ENCODE assay signal across 20 cellular contexts in genomic region chr3:147422934-147423599, GRCh38. TPM values are rescaled to one million over a fixed set of nuclear protein-coding genes. Genes with fewer than 3 reads are reported as not detected.
DNase-seq lines count a peak whose midpoint lies in the region; ATAC-seq and TF ChIP-seq lines count a peak whose summit lies in the region.
"Had no signal": no experiment of that assay in that cellular context is flagged by ENCODE, and none has a peak within 500 bp of the region (broad histone marks: within the 10 kb centered on the region; RNA-seq: fewer than 3 reads in every experiment).

No MANE protein-coding gene starts in this region.

- dilution Hi-C loops in mammary epithelial cell (cut with HindIII; ENCODE audit: low sequenced_read_pairs): no loop called here

- CTCF ChIA-PET in mammary epithelial cell (lab: Charles Lee; ENCODE audit: low non-redundant PET): no interaction called here

- no peaks in the 10 kb centered on the region for H3K36me3 ChIP-seq in mammary epithelial cell (ENCODE audit: insufficient read depth, low read length)
- H3K36me3 ChIP-seq: tibial nerve had no signal

- DNase-seq in T47D (ENCODE audit: low read depth in 1 of 2, low spot score in 1 of 2) (peak; percentile 63 to 91), mammary epithelial cell (no peak), cerebellar cortex (ENCODE audit: low spot score) (peak; percentile 83), left kidney (ENCODE audit: low read depth, low spot score) (peak; percentile 64), activated gamma-delta T cell treated with Interleukin-2 at 50 U/mL for 16 hours (no peak), NCI-H69 (lab: John Stamatoyannopoulos, UW) (no peak)
- DNase-seq: activated CD4-positive, alpha-beta memory T cell treated with anti-CD3 and anti-CD28 coated beads, Interleukin-2, amount 10 ng/mL, durations not matched to agents 7 days and 5 days; activated effector memory CD4-positive, alpha-beta T cell treated with anti-CD3 and anti-CD28 coated beads, Interleukin-2, amount 50 U/mL, for 16 hours; Calu3; NCI-H1436; NCI-H526; T-helper 9 cell had no signal

- H2AFZ ChIP-seq in mammary epithelial cell (ENCODE audit: low read depth, low read length): no peak overlapping the region

- WGBS in mammary epithelial cell (ENCODE audit: low coverage, missing lambda C conversion rate): 19% methylated on average over 18 of the region's 34 CpGs

- ATAC-seq in GM18498 (IDR thresholded peaks at IDR 0.05; ENCODE audit: unreplicated experiment) (no peak), HG03095 (IDR thresholded peaks at IDR 0.05; ENCODE audit: unreplicated experiment) (no peak)

- H3K9ac ChIP-seq in mammary epithelial cell (ENCODE audit: insufficient read depth, low read length): no peak overlapping the region

- no peak for TF ChIP-seq CTCF in mammary epithelial cell (conservative IDR thresholded peaks at IDR 0.05 in 1 of 2, IDR thresholded peaks at IDR 0.05 in 1 of 2; ENCODE audit: extremely low read depth in 1 of 2, insufficient read depth in 1 of 2, low read depth in 1 of 2, low read length in 2 of 2)

- in situ Hi-C loops in T47D (cut with HindIII; ENCODE audit: low pct_unique_long_range_greater_than_20kb, low sequenced_read_pairs) (no loop called here), mammary epithelial cell (cut with MboI; ENCODE audit: low sequenced_read_pairs in 2 of 2) (no loop called here)

- no peaks in the 10 kb centered on the region for H4K20me1 ChIP-seq in mammary epithelial cell (ENCODE audit: insufficient read depth, low read length)

- H3K9me3 ChIP-seq in mammary epithelial cell (replicated peaks; ENCODE audit: insufficient read depth, low read length): peaks cover 3% of the 10 kb centered on the region
- H3K9me3 ChIP-seq: tibial nerve had no signal

- no peaks in the 10 kb centered on the region for H3K4me1 ChIP-seq in mammary epithelial cell (ENCODE audit: insufficient read depth, low read length)

- BruUV-seq in mammary epithelial cell (replicated peaks; lab: Mats Ljungman, UMichigan): no TSS peak

- no peak overlapping the region for H3K4me2 ChIP-seq in mammary epithelial cell (ENCODE audit: insufficient read depth, low read depth, low read length)

- peaks cover 72% of the 10 kb centered on the region for H3K27me3 ChIP-seq in mammary epithelial cell (ENCODE audit: insufficient read depth, low read length)

- H3K79me2 ChIP-seq in mammary epithelial cell (ENCODE audit: insufficient read depth, low read length): no peaks in the 10 kb centered on the region

- H3K4me3 ChIP-seq in mammary epithelial cell (replicated peaks in 1 of 3; ENCODE audit: insufficient read depth in 1 of 3, low read depth in 2 of 3, low read length in 3 of 3): no peak overlapping the region
- H3K4me3 ChIP-seq: tibial nerve had no signal

- H3K27ac ChIP-seq in mammary epithelial cell (ENCODE audit: insufficient read depth, low read depth, low read length): no peak overlapping the region
- H3K27ac ChIP-seq: RWPE1, tibial nerve had no signal

- intact Hi-C loops in mammary epithelial cell (cut with micrococcal nuclease): no loop called here

RNA-seq across cellular contexts. Expression of gene ZIC1, which starts 13.9 kb away (rescaled TPM):
- under 1 TPM in 1 of 2 donors, not detected in 1; under 0.01 TPM for total RNA-seq in mammary epithelial cell
- not detected for polyA plus RNA-seq in mammary epithelial cell
- not detected for polyA minus RNA-seq in mammary epithelial cell
- total RNA-seq: activated CD4-positive, alpha-beta memory T cell treated with anti-CD3 and anti-CD28 coated beads, Interleukin-2, amount 10 ng/mL, durations not matched to agents 7 days and 5 days; Calu3; cardiac septum; fibroblast of lung; tibial nerve had no signal
- polyA plus RNA-seq: AG04450 had no signal

RNA-seq across cellular contexts. Expression of gene ZIC4, which starts 16.7 kb away (rescaled TPM):
- total RNA-seq in mammary epithelial cell: under 1 TPM in 1 of 2 donors, not detected in 1; 0.17 TPM
- polyA plus RNA-seq in mammary epithelial cell: not detected
- not detected for polyA minus RNA-seq in mammary epithelial cell
- total RNA-seq: activated CD4-positive, alpha-beta memory T cell treated with anti-CD3 and anti-CD28 coated beads, Interleukin-2, amount 10 ng/mL, durations not matched to agents 7 days and 5 days; Calu3; cardiac septum; fibroblast of lung; progenitor cell of endocrine pancreas had no signal
- polyA plus RNA-seq: AG04450, fibroblast of lung had no signal

Comparison
In these comparisons a context has a peak if more than half of its experiments do, and no peak if none do; other contexts are left out.
1. DNase-seq: peak in T47D (2 of 2), cerebellar cortex (single experiment) and left kidney (single experiment); none in mammary epithelial cell (single experiment), activated gamma-delta T cell treated with Interleukin-2 at 50 U/mL for 16 hours (single experiment) and NCI-H69 (single experiment).